In genomic region chr7:15049157-15049556, GRCh38 we compare ENCODE assay signal across 3 cellular contexts.
"Had no signal": no experiment of that assay in that cellular context is flagged by ENCODE, and none has a peak within 500 bp of the region (broad histone marks: within the 10 kb centered on the region; RNA-seq: fewer than 3 reads in every experiment).

No MANE protein-coding gene starts in this region.

- H3K4me3 ChIP-seq: GM12878 had no signal

- ATAC-seq: GM12878 had no signal

- DNase-seq: GDM1, GF-D8 had no signal
